In genomic region chr12:37544669-37545330, GRCh38 we compare ENCODE assay signal across 6 cellular contexts.
DNase-seq lines count a peak whose midpoint lies in the region; ATAC-seq, FAIRE-seq and TF ChIP-seq lines count a peak whose summit lies in the region.
"Not testable (repeated sequence)": the region's sequence is repeated elsewhere in the genome, so short reads cannot be mapped to it uniquely, and the experiment has no call there.

No MANE protein-coding gene starts in this region.

- TF ChIP-seq CTCF in bronchial epithelial cell (IDR thresholded peaks at IDR 0.05; ENCODE audit: insufficient read depth, low read length, severe bottlenecking); esophagus muscularis mucosa (IDR thresholded peaks at IDR 0.05); osteocyte (IDR thresholded peaks at IDR 0.05); upper lobe of right lung (IDR thresholded peaks at IDR 0.05): not testable (repeated sequence)

- H3K4me1 ChIP-seq in esophagus muscularis mucosa, upper lobe of right lung: not testable (repeated sequence)

- H3K4me3 ChIP-seq in bronchial epithelial cell (ENCODE audit: low read depth, low read length); esophagus muscularis mucosa; upper lobe of right lung: not testable (repeated sequence)

- H3K4me3 Mint-ChIP-seq in osteocyte (ENCODE audit: unreplicated experiment) = not testable (repeated sequence)

- H3K27me3 ChIP-seq in bronchial epithelial cell (ENCODE audit: control insufficient read depth, insufficient read depth, low read length); esophagus muscularis mucosa; upper lobe of right lung: not testable (repeated sequence)

- not testable (repeated sequence) for DNase-seq in bronchial epithelial cell (ENCODE audit: low read depth)
- peak; percentile 79 for DNase-seq in esophagus muscularis mucosa (ENCODE audit: extremely low spot score)
- peak; percentile 14 for DNase-seq in left lobe of liver (ENCODE audit: low spot score)
- DNase-seq in mesenteric fat pad (ENCODE audit: low spot score) = peak; percentile 43
- DNase-seq in osteocyte (ENCODE audit: extremely low spot score, unreplicated experiment) = peak; percentile 73
- DNase-seq in upper lobe of right lung = peak; percentile 41

- not testable (repeated sequence) for TF ChIP-seq POLR2A in esophagus muscularis mucosa (IDR thresholded peaks at IDR 0.05; ENCODE audit: low read depth)

- not testable (repeated sequence) for H3K27me3 Mint-ChIP-seq in osteocyte (ENCODE audit: unreplicated experiment)

- not testable (repeated sequence) for H3K27ac ChIP-seq in esophagus muscularis mucosa (replicated peaks in 1 of 4); upper lobe of right lung

- ATAC-seq in left lobe of liver, upper lobe of right lung: not testable (repeated sequence)

- H3K36me3 Mint-ChIP-seq in osteocyte (ENCODE audit: unreplicated experiment) = not testable (repeated sequence)

- H3K4me1 Mint-ChIP-seq in osteocyte (ENCODE audit: unreplicated experiment) = not testable (repeated sequence)

- WGBS in esophagus muscularis mucosa = 74% methylated on average over 7 of the region's 9 CpGs

- FAIRE-seq in bronchial epithelial cell (lab: Jason Lieb, UNC) = peak; percentile 90

- not testable (repeated sequence) for H3K36me3 ChIP-seq in bronchial epithelial cell (ENCODE audit: control insufficient read depth, insufficient read depth, low read length); esophagus muscularis mucosa; upper lobe of right lung

- peaks cover 36% of the 10 kb centered on the region for H3K9me3 Mint-ChIP-seq in osteocyte (ENCODE audit: unreplicated experiment)

- not testable (repeated sequence) for H3K27ac Mint-ChIP-seq in osteocyte (ENCODE audit: unreplicated experiment)

- intact Hi-C loops in esophagus muscularis mucosa (cut with DNase I); upper lobe of right lung (cut with DNase I): not testable (repeated sequence)

- not testable (repeated sequence) for TF ChIP-seq EP300 in esophagus muscularis mucosa (IDR thresholded peaks at IDR 0.05)

- not testable (repeated sequence) for H3K9me3 ChIP-seq in esophagus muscularis mucosa, upper lobe of right lung
